18 cellular contexts compared by ENCODE assay signal in the genomic region with DNA sequence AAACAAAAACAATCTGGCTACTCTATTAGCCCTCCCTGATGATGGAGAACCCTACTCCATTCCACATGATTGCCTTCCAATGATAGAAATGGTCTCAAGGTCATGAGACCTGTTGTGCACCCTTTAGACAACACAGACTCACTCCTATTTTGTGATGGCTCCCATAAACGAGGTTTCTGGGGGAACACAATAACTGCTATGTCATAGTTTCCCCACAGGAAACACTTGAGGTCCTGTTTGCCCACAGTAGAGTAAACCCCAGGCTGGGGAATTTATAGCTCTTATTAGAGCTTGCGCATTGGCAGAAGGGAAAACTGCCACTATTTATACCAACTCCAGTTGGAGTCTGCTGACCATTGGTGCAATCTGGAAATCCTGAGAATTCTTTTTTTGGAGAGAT. TPM values are rescaled to one million over a fixed set of nuclear protein-coding genes. Genes with fewer than 3 reads are reported as not detected.
DNase-seq lines count a peak whose midpoint lies in the region.
"Had no signal": no experiment of that assay in that cellular context is flagged by ENCODE, and none has a peak within 500 bp of the region (broad histone marks: within the 10 kb centered on the region; RNA-seq: fewer than 3 reads in every experiment).

No MANE protein-coding gene starts in this region.

- peaks cover 6% of the 10 kb centered on the region for H3K4me1 Mint-ChIP-seq in activated T-cell treated with anti-CD3 and anti-CD28 coated beads, Interleukin-2, amount 50 U/mL, for 24 hours (ENCODE audit: low read depth)

- DNase-seq in activated T-cell treated with anti-CD3 and anti-CD28 coated beads, Interleukin-2, amount 50 U/mL, for 24 hours, result no peak
- no peak for DNase-seq in activated T-cell treated with anti-CD3 and anti-CD28 coated beads, Interleukin-2, amount 50 U/mL, for 48 hours
- DNase-seq in SK-MEL-5 (ENCODE audit: low read depth, low spot score), result peak; percentile 31
- DNase-seq in iPS-NIHi7 (ENCODE audit: extremely low spot score), result peak; percentile 0
- no peak for DNase-seq in NCI-H1092 treated with DMSO at 0.1 percent for 48 hours (lab: John Stamatoyannopoulos, UW)
- DNase-seq in cardiac septum (ENCODE audit: low spot score), result no peak
- DNase-seq: CD4-positive, alpha-beta memory T cell; DMS79 treated with DMSO at 0.1 percent for 48 hours; GDM1; GM23248; NCI-H1048; NCI-H1694; NCI-H2107; NCI-H345; NCI-H526 treated with DMSO at 0.1 percent for 48 hours; NK-92 treated with Interleukin-12 subunit alpha and Interleukin-12 subunit beta, amount 100 ng/mL, for 24 hours; OCI-M1 had no signal

- in situ Hi-C loops in SK-MEL-5 (cut with HindIII; ENCODE audit: low pct_unique_long_range_greater_than_20kb, low sequenced_read_pairs), result no loop called here

- intact Hi-C loops in cardiac septum (cut with DNase I), result no loop called here

- peaks cover 6% of the 10 kb centered on the region for H3K9me3 Mint-ChIP-seq in activated T-cell treated with anti-CD3 and anti-CD28 coated beads, Interleukin-2, amount 50 U/mL, for 24 hours

- H3K27me3 Mint-ChIP-seq in activated T-cell treated with anti-CD3 and anti-CD28 coated beads, Interleukin-2, amount 50 U/mL, for 24 hours, result no peaks in the 10 kb centered on the region
- H3K27me3 Mint-ChIP-seq: CD4-positive, alpha-beta memory T cell; IgD-negative memory B cell had no signal

- peaks cover 88% of the 10 kb centered on the region for H3K36me3 Mint-ChIP-seq in activated T-cell treated with anti-CD3 and anti-CD28 coated beads, Interleukin-2, amount 50 U/mL, for 24 hours (ENCODE audit: low read depth)

- H3K27ac Mint-ChIP-seq in activated T-cell treated with anti-CD3 and anti-CD28 coated beads, Interleukin-2, amount 50 U/mL, for 24 hours, result peak overlapping the region; percentile 59
- H3K27ac Mint-ChIP-seq: IgD-negative memory B cell had no signal

- no peak overlapping the region for H3K4me3 Mint-ChIP-seq in activated T-cell treated with anti-CD3 and anti-CD28 coated beads, Interleukin-2, amount 50 U/mL, for 24 hours
- H3K4me3 Mint-ChIP-seq: CD4-positive, alpha-beta memory T cell; IgD-negative memory B cell had no signal

RNA-seq across cellular contexts. Expression of a gene that starts 28.7 kb away (rescaled TPM):
- 837 and 896 TPM in 2 replicates for total RNA-seq in SK-MEL-5 (2014; rRNA removed; shearing (Covaris generic))
- 1,254 and 1,570 TPM in 2 replicates for polyA plus RNA-seq in SK-MEL-5 (2015; cell fraction: cytosol; rRNA removed)
- 101 and 169 TPM in 2 replicates for polyA plus RNA-seq in SK-MEL-5 (2015; cell fraction: nucleus; rRNA removed)
- 317 TPM for total RNA-seq in cardiac septum

RNA-seq across cellular contexts. Expression of a gene that starts 38.1 kb away (rescaled TPM):
- 1.2 TPM in 2 replicates for total RNA-seq in SK-MEL-5 (2014; rRNA removed; shearing (Covaris generic))
- 0.81 and 3.0 TPM in 2 replicates for polyA plus RNA-seq in SK-MEL-5 (2015; cell fraction: cytosol; rRNA removed)
- 11.3 and 16.6 TPM in 2 replicates for polyA plus RNA-seq in SK-MEL-5 (2015; cell fraction: nucleus; rRNA removed)
- 21.1 TPM for total RNA-seq in cardiac septum
- total RNA-seq: CD4-positive, alpha-beta memory T cell had no signal
- polyA plus RNA-seq: CD4-positive, alpha-beta memory T cell; IgD-negative memory B cell had no signal

RNA-seq across cellular contexts. Expression of a gene that starts 43.8 kb away (rescaled TPM):
- total RNA-seq in SK-MEL-5 (2014; rRNA removed; shearing (Covaris generic)), result 1.6 and 1.8 TPM in 2 replicates
- 0.42 TPM in 2 replicates for polyA plus RNA-seq in SK-MEL-5 (2015; cell fraction: cytosol; rRNA removed)
- polyA plus RNA-seq in SK-MEL-5 (2015; cell fraction: nucleus; rRNA removed), result not detected in 2 replicates
- 3.5 TPM for total RNA-seq in cardiac septum
- total RNA-seq: GM23248 had no signal

RNA-seq across cellular contexts. Expression of a gene that starts 51.3 kb away (rescaled TPM):
- total RNA-seq in SK-MEL-5 (2014; rRNA removed; shearing (Covaris generic)), result 397 and 481 TPM in 2 replicates
- polyA plus RNA-seq in SK-MEL-5 (2015; cell fraction: cytosol; rRNA removed), result 411 and 501 TPM in 2 replicates
- 140 and 208 TPM in 2 replicates for polyA plus RNA-seq in SK-MEL-5 (2015; cell fraction: nucleus; rRNA removed)
- total RNA-seq in cardiac septum, result 128 TPM

RNA-seq across cellular contexts. Expression of a gene that starts 57.0 kb away (rescaled TPM):
- total RNA-seq in SK-MEL-5 (2014; rRNA removed; shearing (Covaris generic)), result not detected in 2 replicates
- polyA plus RNA-seq in SK-MEL-5 (2015; cell fraction: cytosol; rRNA removed), result 0.43 TPM in 1 of 2 replicates, not detected in the other
- not detected in 2 replicates for polyA plus RNA-seq in SK-MEL-5 (2015; cell fraction: nucleus; rRNA removed)
- total RNA-seq in cardiac septum, result 0.43 TPM
- total RNA-seq: CD4-positive, alpha-beta memory T cell had no signal
- polyA plus RNA-seq: CD4-positive, alpha-beta memory T cell; IgD-negative memory B cell had no signal

Comparison
In these comparisons a context has a peak if more than half of its experiments do, and no peak if none do; other contexts are left out.
1. DNase-seq: peak in SK-MEL-5 (single experiment) and iPS-NIHi7 (single experiment); none in activated T-cell treated with anti-CD3 and anti-CD28 coated beads, Interleukin-2, amount 50 U/mL, for 24 hours (single experiment), activated T-cell treated with anti-CD3 and anti-CD28 coated beads, Interleukin-2, amount 50 U/mL, for 48 hours (0 of 2), NCI-H1092 treated with DMSO at 0.1 percent for 48 hours (single experiment) and cardiac septum (single experiment).